ENCODE assay signal across 14 cellular contexts in the genomic region with DNA sequence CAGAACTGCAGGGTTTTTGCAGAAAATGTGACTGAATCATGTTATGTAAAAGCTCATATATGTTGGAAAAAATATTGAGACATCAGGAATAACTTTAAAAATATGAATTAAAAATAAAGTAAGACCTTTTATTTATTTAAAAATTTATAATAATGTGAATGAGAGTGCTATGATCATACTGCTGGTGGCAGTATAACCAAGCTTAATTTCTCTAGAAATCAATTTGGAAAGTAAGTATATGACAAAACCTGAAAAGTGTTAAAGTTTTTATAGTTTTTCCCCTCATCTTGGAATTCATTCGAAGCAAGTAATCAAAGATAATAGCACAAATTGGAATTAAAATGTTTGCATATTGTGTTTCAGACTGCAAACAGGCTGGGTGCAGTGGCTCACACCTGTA. TPM values are rescaled to one million over a fixed set of nuclear protein-coding genes. Genes with fewer than 3 reads are reported as not detected.
A peak's percentile ranks its signal among the peaks of the same experiment; 100 is the strongest.
DNase-seq lines count a peak whose midpoint lies in the region; ATAC-seq and TF ChIP-seq lines count a peak whose summit lies in the region.
"Had no signal": no experiment of that assay in that cellular context is flagged by ENCODE, and none has a peak within 500 bp of the region (broad histone marks: within the 10 kb centered on the region; RNA-seq: fewer than 3 reads in every experiment).

No MANE protein-coding gene starts in this region.

- H3K36me3 ChIP-seq in RWPE2 (ENCODE audit: low read depth): peaks cover 4% of the 10 kb centered on the region; the same call in 1 of the 2 replicates
- no peaks in the 10 kb centered on the region for H3K36me3 ChIP-seq in left lung
- H3K36me3 ChIP-seq: vagina had no signal

- H3K4me3 ChIP-seq in AG10803 (ENCODE audit: low read length) (no peak overlapping the region), RWPE2 (ENCODE audit: severe bottlenecking) (no peak overlapping the region), left lung (no peak overlapping the region)
- H3K4me3 ChIP-seq: vagina had no signal

- intact Hi-C loops in left lung (cut with DNase I): loop anchor here in 1 of 2 donors (10.0 kb wide), 1 partner anchor 400 kb away; the partner anchor contains the start of gene DNAH7

- H3K9me3 ChIP-seq in RWPE2 (ENCODE audit: severe bottlenecking): no peaks in the 10 kb centered on the region
- H3K9me3 ChIP-seq in left lung: no peaks in the 10 kb centered on the region
- H3K9me3 ChIP-seq: vagina had no signal

- no peak for ATAC-seq in RWPE2 (ENCODE audit: low read depth)
- ATAC-seq in foreskin keratinocyte: no peak
- ATAC-seq in left lung: no peak
- no peak for ATAC-seq in GM19397 (IDR thresholded peaks at IDR 0.05; ENCODE audit: unreplicated experiment)
- ATAC-seq in HG02840 (IDR thresholded peaks at IDR 0.05; ENCODE audit: low FRiP score, unreplicated experiment): no peak
- ATAC-seq: effector memory CD8-positive, alpha-beta T cell had no signal

- TF ChIP-seq CTCF in AG10803 (conservative IDR thresholded peaks at IDR 0.05; ENCODE audit: low read length) (peak; percentile 32), RWPE2 (IDR thresholded peaks at IDR 0.05; ENCODE audit: poor library complexity, severe bottlenecking) (peak; percentile 42), foreskin keratinocyte (conservative IDR thresholded peaks at IDR 0.05) (peak; percentile 54), left lung (IDR thresholded peaks at IDR 0.05) (no peak)

- H3K4me1 ChIP-seq in RWPE2 (ENCODE audit: insufficient read depth, poor library complexity, severe bottlenecking): peaks cover 7% of the 10 kb centered on the region
- peaks cover 5% of the 10 kb centered on the region for H3K4me1 ChIP-seq in foreskin keratinocyte
- H3K4me1 ChIP-seq in left lung: peaks cover 4 to 35% of the 10 kb centered on the region in 2 donors

- no peaks in the 10 kb centered on the region for H3K27me3 ChIP-seq in RWPE2 (ENCODE audit: insufficient read depth, poor library complexity, severe bottlenecking)
- H3K27me3 ChIP-seq in foreskin keratinocyte: no peaks in the 10 kb centered on the region
- H3K27me3 ChIP-seq in left lung: no peaks in the 10 kb centered on the region
- H3K27me3 ChIP-seq: vagina had no signal

- DNase-seq in AG10803 (ENCODE audit: low read depth) (no peak), EH (ENCODE audit: low read depth) (peak; percentile 20), RWPE2 (ENCODE audit: low spot score) (no peak), foreskin keratinocyte (no peak), left lung (no peak)
- DNase-seq in activated CD4-positive, CD25-positive, alpha-beta regulatory T cell treated with anti-CD3 and anti-CD28 coated beads, Interleukin-2, amount 50 U/mL, for 72 hours: no peak
- DNase-seq: activated CD4-positive, alpha-beta T cell treated with anti-CD3 and anti-CD28 coated beads for 48 hours; activated naive CD4-positive, alpha-beta T cell treated with anti-CD3 and anti-CD28 coated beads, Interleukin-2, amount 10 ng/mL, durations not matched to agents 7 days and 5 days; effector memory CD8-positive, alpha-beta T cell; NCI-H2171; SIG-M5 had no signal

- no peak overlapping the region for H3K27ac ChIP-seq in RWPE2 (ENCODE audit: poor library complexity, severe bottlenecking)
- no peak overlapping the region for H3K27ac ChIP-seq in foreskin keratinocyte
- no peak overlapping the region for H3K27ac ChIP-seq in left lung
- H3K27ac ChIP-seq: vagina had no signal

RNA-seq across cellular contexts. Expression of gene SLC39A10, which starts 7.5 kb away (rescaled TPM):
- total RNA-seq in foreskin keratinocyte (22.5 and 25.6 TPM in 2 replicates), left lung (10 to 100 TPM; 25.7 to 38.5 TPM)
- 4.0 and 4.7 TPM in 2 replicates for polyA plus RNA-seq in foreskin keratinocyte

Comparison
In these comparisons a context has a peak if more than half of its experiments do, and no peak if none do; other contexts are left out.
1. CTCF ChIP-seq: peak in AG10803 (single experiment), RWPE2 (single experiment) and foreskin keratinocyte (single experiment); none in left lung (0 of 2).